In the genomic region with DNA sequence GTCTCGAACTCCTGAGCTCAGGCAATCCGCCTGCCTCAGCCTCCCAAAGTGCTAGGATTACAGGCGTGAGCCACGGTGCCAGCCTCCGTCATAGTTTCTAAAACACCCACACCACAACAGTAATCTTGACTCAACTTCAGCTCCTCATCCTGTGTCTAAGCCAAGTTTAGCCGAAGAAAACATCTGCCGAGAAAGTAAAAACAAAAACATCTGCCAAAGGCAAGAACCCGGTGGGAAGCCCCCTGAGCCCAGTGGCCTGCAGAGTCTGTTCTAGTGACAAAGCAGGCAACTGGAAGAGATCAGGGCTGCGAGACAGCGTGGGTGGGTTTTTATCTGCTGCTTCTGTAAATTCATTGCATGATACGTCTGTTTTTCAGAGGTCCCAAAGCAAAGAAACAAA, we compare ENCODE assay signal across 14 cellular contexts. TPM values are rescaled to one million over a fixed set of nuclear protein-coding genes. Genes with fewer than 3 reads are reported as not detected.
DNase-seq lines count a peak whose midpoint lies in the region; ATAC-seq, FAIRE-seq and TF ChIP-seq lines count a peak whose summit lies in the region.
"Had no signal": no experiment of that assay in that cellular context is flagged by ENCODE, and none has a peak within 500 bp of the region (broad histone marks: within the 10 kb centered on the region; RNA-seq: fewer than 3 reads in every experiment).

No MANE protein-coding gene starts in this region.

- intact Hi-C loops in CD8-positive, alpha-beta T cell (cut with DNase I, micrococcal nuclease), result no loop called here

- no peak overlapping the region for H3K4me3 Mint-ChIP-seq in GM23338
- H3K4me3 Mint-ChIP-seq in CD8-positive, alpha-beta T cell, result no peak overlapping the region

- POLR2A ChIA-PET in CD8-positive, alpha-beta T cell (lab: Charles Lee), result no interaction called here

- H3K9me2 ChIP-seq in GM23338 (ENCODE audit: insufficient read depth), result no peaks in the 10 kb centered on the region

- H4K20me1 ChIP-seq in GM23338 (replicated peaks; ENCODE audit: insufficient read depth), result no peaks in the 10 kb centered on the region

- peaks cover 9% of the 10 kb centered on the region for H3K27me3 Mint-ChIP-seq in GM23338 (ENCODE audit: insufficient read depth, low read depth, poor library complexity)
- H3K27me3 Mint-ChIP-seq in CD8-positive, alpha-beta T cell (ENCODE audit: low read depth), result no peaks in the 10 kb centered on the region

- no peak for FAIRE-seq in urothelium cell line (lab: Jason Lieb, UNC)

- CTCF ChIA-PET in CD8-positive, alpha-beta T cell (lab: Charles Lee), result no interaction called here

- peak overlapping the region; percentile 72; the same call in 1 of the 2 replicates for H3K27ac ChIP-seq in GM23338 (ENCODE audit: low read depth)
- peak overlapping the region; percentile 2 for H3K27ac ChIP-seq in brain microvascular endothelial cell
- no peak overlapping the region for H3K27ac ChIP-seq in CD8-positive, alpha-beta T cell (ENCODE audit: low read depth, low read length)
- H3K27ac ChIP-seq: coronary artery, SJCRH30 had no signal

- H3K9me3 Mint-ChIP-seq in GM23338, result no peaks in the 10 kb centered on the region
- no peaks in the 10 kb centered on the region for H3K9me3 Mint-ChIP-seq in CD8-positive, alpha-beta T cell

- no peaks in the 10 kb centered on the region for H3K79me2 ChIP-seq in GM23338 (replicated peaks; ENCODE audit: insufficient read depth)

- H3K4me2 ChIP-seq in GM23338, result no peak overlapping the region

- H3K4me1 ChIP-seq in GM23338 (ENCODE audit: insufficient read depth), result no peaks in the 10 kb centered on the region
- no peaks in the 10 kb centered on the region for H3K4me1 ChIP-seq in CD8-positive, alpha-beta T cell (ENCODE audit: insufficient read depth, low read length)
- H3K4me1 ChIP-seq: SJCRH30 had no signal

- no peak overlapping the region for H2AFZ ChIP-seq in GM23338

- peak overlapping the region; percentile 7; the same call in 1 of the 2 replicates for H3K27ac Mint-ChIP-seq in GM23338
- no peak overlapping the region for H3K27ac Mint-ChIP-seq in CD8-positive, alpha-beta T cell

- no peaks in the 10 kb centered on the region for H3K27me3 ChIP-seq in GM23338 (ENCODE audit: insufficient read depth)
- no peaks in the 10 kb centered on the region for H3K27me3 ChIP-seq in brain microvascular endothelial cell (replicated peaks)
- H3K27me3 ChIP-seq in CD8-positive, alpha-beta T cell (ENCODE audit: insufficient read depth, low read length), result no peaks in the 10 kb centered on the region
- H3K27me3 ChIP-seq: SJCRH30 had no signal

- peak; percentile 36; the same call in 1 of the 3 replicates for ATAC-seq in GM23338
- no peak for ATAC-seq in CD8-positive, alpha-beta T cell

- no peak for TF ChIP-seq CTCF in GM23338 (conservative IDR thresholded peaks at IDR 0.05; ENCODE audit: low read depth in 2 of 2)
- no peak for TF ChIP-seq CTCF in brain microvascular endothelial cell (IDR thresholded peaks at IDR 0.05; ENCODE audit: low read depth, low read length, missing control alignments)
- no peak for TF ChIP-seq CTCF in CD8-positive, alpha-beta T cell (IDR thresholded peaks at IDR 0.05)

- H3K36me3 ChIP-seq in GM23338 (ENCODE audit: insufficient read depth) (no peaks in the 10 kb centered on the region), brain microvascular endothelial cell (replicated peaks) (no peaks in the 10 kb centered on the region)
- H3K36me3 ChIP-seq in CD8-positive, alpha-beta T cell (ENCODE audit: insufficient read depth, low read length), result no peaks in the 10 kb centered on the region
- H3K36me3 ChIP-seq: SJCRH30 had no signal

- 0 out of 2 replicates have a peak, but pooled peaks cover 2% of the 10 kb centered on the region for H3F3A ChIP-seq in GM23338 (replicated peaks; ENCODE audit: low read depth)

- H3K36me3 Mint-ChIP-seq in GM23338 (ENCODE audit: low read depth), result no peaks in the 10 kb centered on the region
- H3K36me3 Mint-ChIP-seq in CD8-positive, alpha-beta T cell, result no peaks in the 10 kb centered on the region

- H3K4me3 ChIP-seq in GM23338 (no peak overlapping the region), brain microvascular endothelial cell (ENCODE audit: low read depth, low read length) (no peak overlapping the region)
- H3K4me3 ChIP-seq in CD8-positive, alpha-beta T cell (ENCODE audit: low read depth, low read length), result no peak overlapping the region
- H3K4me3 ChIP-seq: coronary artery, SJCRH30 had no signal

- no peaks in the 10 kb centered on the region for H3K9me3 ChIP-seq in CD8-positive, alpha-beta T cell (ENCODE audit: low read length)
- H3K9me3 ChIP-seq: SJCRH30 had no signal

- no peak for DNase-seq in GM23338 (ENCODE audit: low spot score)
- peak; percentile 67 for DNase-seq in brain microvascular endothelial cell
- peak; percentile 63 for DNase-seq in left kidney (ENCODE audit: low read depth, low spot score)
- DNase-seq in stromal cell of bone marrow (ENCODE audit: low read depth), result peak; percentile 63
- no peak for DNase-seq in NCI-H69 (lab: John Stamatoyannopoulos, UW)
- no peak for DNase-seq in urothelium cell line (ENCODE audit: low spot score)
- no peak for DNase-seq in CD8-positive, alpha-beta T cell
- DNase-seq: activated CD4-positive, CD25-positive, alpha-beta regulatory T cell; activated effector memory CD4-positive, alpha-beta T cell treated with anti-CD3 and anti-CD28 coated beads, Interleukin-2, amount 50 U/mL, for 16 hours; DMS79 treated with DMSO at 0.1 percent for 48 hours; NCI-H1105; NCI-H748 treated with DMSO at 0.1 percent for 48 hours; SJCRH30 had no signal

- H3K4me1 Mint-ChIP-seq in GM23338, result no peaks in the 10 kb centered on the region
- no peaks in the 10 kb centered on the region for H3K4me1 Mint-ChIP-seq in CD8-positive, alpha-beta T cell (ENCODE audit: low read depth)

- in situ Hi-C loops in brain microvascular endothelial cell (cut with HindIII; ENCODE audit: low pct_ligation_motif_present, low sequenced_read_pairs), result no loop called here

TF ChIP-seq in GM23338, 12 proteins besides CTCF, POLR2A, EP300 and RAD21:
- TF ChIP-seq, protein P1, sequence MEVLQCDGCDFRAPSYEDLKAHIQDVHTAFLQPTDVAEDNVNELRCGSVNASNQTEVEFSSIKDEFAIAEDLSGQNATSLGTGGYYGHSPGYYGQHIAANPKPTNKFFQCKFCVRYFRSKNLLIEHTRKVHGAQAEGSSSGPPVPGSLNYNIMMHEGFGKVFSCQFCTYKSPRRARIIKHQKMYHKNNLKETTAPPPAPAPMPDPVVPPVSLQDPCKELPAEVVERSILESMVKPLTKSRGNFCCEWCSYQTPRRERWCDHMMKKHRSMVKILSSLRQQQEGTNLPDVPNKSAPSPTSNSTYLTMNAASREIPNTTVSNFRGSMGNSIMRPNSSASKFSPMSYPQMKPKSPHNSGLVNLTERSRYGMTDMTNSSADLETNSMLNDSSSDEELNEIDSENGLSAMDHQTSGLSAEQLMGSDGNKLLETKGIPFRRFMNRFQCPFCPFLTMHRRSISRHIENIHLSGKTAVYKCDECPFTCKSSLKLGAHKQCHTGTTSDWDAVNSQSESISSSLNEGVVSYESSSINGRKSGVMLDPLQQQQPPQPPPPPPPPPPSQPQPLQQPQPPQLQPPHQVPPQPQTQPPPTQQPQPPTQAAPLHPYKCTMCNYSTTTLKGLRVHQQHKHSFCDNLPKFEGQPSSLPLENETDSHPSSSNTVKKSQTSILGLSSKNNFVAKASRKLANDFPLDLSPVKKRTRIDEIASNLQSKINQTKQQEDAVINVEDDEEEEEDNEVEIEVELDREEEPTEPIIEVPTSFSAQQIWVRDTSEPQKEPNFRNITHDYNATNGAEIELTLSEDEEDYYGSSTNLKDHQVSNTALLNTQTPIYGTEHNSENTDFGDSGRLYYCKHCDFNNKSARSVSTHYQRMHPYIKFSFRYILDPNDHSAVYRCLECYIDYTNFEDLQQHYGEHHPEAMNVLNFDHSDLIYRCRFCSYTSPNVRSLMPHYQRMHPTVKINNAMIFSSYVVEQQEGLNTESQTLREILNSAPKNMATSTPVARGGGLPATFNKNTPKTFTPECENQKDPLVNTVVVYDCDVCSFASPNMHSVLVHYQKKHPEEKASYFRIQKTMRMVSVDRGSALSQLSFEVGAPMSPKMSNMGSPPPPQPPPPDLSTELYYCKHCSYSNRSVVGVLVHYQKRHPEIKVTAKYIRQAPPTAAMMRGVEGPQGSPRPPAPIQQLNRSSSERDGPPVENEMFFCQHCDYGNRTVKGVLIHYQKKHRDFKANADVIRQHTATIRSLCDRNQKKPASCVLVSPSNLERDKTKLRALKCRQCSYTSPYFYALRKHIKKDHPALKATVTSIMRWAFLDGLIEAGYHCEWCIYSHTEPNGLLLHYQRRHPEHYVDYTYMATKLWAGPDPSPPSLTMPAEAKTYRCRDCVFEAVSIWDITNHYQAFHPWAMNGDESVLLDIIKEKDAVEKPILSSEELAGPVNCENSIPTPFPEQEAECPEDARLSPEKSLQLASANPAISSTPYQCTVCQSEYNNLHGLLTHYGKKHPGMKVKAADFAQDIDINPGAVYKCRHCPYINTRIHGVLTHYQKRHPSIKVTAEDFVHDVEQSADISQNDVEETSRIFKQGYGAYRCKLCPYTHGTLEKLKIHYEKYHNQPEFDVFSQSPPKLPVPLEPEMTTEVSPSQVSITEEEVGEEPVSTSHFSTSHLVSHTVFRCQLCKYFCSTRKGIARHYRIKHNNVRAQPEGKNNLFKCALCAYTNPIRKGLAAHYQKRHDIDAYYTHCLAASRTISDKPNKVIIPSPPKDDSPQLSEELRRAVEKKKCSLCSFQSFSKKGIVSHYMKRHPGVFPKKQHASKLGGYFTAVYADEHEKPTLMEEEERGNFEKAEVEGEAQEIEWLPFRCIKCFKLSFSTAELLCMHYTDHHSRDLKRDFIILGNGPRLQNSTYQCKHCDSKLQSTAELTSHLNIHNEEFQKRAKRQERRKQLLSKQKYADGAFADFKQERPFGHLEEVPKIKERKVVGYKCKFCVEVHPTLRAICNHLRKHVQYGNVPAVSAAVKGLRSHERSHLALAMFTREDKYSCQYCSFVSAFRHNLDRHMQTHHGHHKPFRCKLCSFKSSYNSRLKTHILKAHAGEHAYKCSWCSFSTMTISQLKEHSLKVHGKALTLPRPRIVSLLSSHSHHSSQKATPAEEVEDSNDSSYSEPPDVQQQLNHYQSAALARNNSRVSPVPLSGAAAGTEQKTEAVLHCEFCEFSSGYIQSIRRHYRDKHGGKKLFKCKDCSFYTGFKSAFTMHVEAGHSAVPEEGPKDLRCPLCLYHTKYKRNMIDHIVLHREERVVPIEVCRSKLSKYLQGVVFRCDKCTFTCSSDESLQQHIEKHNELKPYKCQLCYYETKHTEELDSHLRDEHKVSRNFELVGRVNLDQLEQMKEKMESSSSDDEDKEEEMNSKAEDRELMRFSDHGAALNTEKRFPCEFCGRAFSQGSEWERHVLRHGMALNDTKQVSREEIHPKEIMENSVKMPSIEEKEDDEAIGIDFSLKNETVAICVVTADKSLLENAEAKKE (CRISPR knock-in tag; IDR thresholded peaks at IDR 0.05), result no peak

RNA-seq across cellular contexts. Expression of a gene that starts 26.6 kb away (rescaled TPM):
- total RNA-seq in GM23338 (2014; rRNA removed; shearing (Covaris generic)), result 28.5 and 34.5 TPM in 2 replicates
- polyA plus RNA-seq in GM23338 (2016; fragmentation: Nextera tagmentation; extraction: Ambion mirVana), result 43.1 and 43.7 TPM in 2 replicates
- 100 to 1,000 TPM; 114 to 120 TPM for total RNA-seq in CD8-positive, alpha-beta T cell

Comparison
In these comparisons a context has a peak if more than half of its experiments do, and no peak if none do; other contexts are left out.
1. DNase-seq: peak in brain microvascular endothelial cell (single experiment), left kidney (single experiment) and stromal cell of bone marrow (single experiment); none in GM23338 (single experiment), NCI-H69 (single experiment), urothelium cell line (single experiment) and CD8-positive, alpha-beta T cell (0 of 7).